In genomic region chr1:31765041-31765467, GRCh38 we compare ENCODE assay signal across 9 cellular contexts. TPM values are rescaled to one million over a fixed set of nuclear protein-coding genes. Genes with fewer than 3 reads are reported as not detected.
DNase-seq lines count a peak whose midpoint lies in the region; ATAC-seq and TF ChIP-seq lines count a peak whose summit lies in the region.
"Had no signal": no experiment of that assay in that cellular context is flagged by ENCODE, and none has a peak within 500 bp of the region (broad histone marks: within the 10 kb centered on the region; RNA-seq: fewer than 3 reads in every experiment).

No MANE protein-coding gene starts in this region.

- no peaks in the 10 kb centered on the region for H3K36me3 Mint-ChIP-seq in activated CD8-positive, alpha-beta T cell treated with anti-CD3 and anti-CD28 coated beads for 36 hours (ENCODE audit: low read depth)

- no peak for ATAC-seq in activated CD8-positive, alpha-beta T cell treated with anti-CD3 and anti-CD28 coated beads for 36 hours
- no peak for ATAC-seq in HG03175 (IDR thresholded peaks at IDR 0.05; ENCODE audit: unreplicated experiment)

- intact Hi-C loops in activated CD8-positive, alpha-beta T cell treated with anti-CD3 and anti-CD28 coated beads for 36 hours (cut with micrococcal nuclease), result loop anchor here (2.0 to 10.0 kb wide), 2 partner anchors 24 to 50 kb away; no protein-coding TSS in a partner anchor
- intact Hi-C loops in spleen (cut with DNase I; ENCODE audit: low total_unique reads) (no loop called here), adrenal gland (cut with DNase I) (no loop called here)

- peaks cover 25 to 68% (median 58%) of the 10 kb centered on the region in 6 donors for H3K4me1 ChIP-seq in spleen
- peaks cover 17 to 23% of the 10 kb centered on the region in 2 donors for H3K4me1 ChIP-seq in adrenal gland (replicated peaks in 1 of 2)

- peak; percentile 39 for TF ChIP-seq CTCF in LNCaP clone FGC (IDR thresholded peaks at IDR 0.05; ENCODE audit: control insufficient read depth, extremely low read depth, insufficient read depth)
- TF ChIP-seq CTCF in activated CD8-positive, alpha-beta T cell treated with anti-CD3 and anti-CD28 coated beads for 36 hours (IDR thresholded peaks at IDR 0.05), result no peak
- TF ChIP-seq CTCF in spleen (IDR thresholded peaks at IDR 0.05 in 8 of 11, conservative IDR thresholded peaks at IDR 0.05 in 3 of 11), result peak in 5 of 11 experiments; percentile 16 to 40 (median 23)
- peak in 1 of 6 experiments; percentile 23 for TF ChIP-seq CTCF in adrenal gland (IDR thresholded peaks at IDR 0.05)

- no peak overlapping the region for H3K4me3 Mint-ChIP-seq in activated CD8-positive, alpha-beta T cell treated with anti-CD3 and anti-CD28 coated beads for 36 hours

- no peak overlapping the region for H3K27ac Mint-ChIP-seq in activated CD8-positive, alpha-beta T cell treated with anti-CD3 and anti-CD28 coated beads for 36 hours

- POLR2A ChIA-PET in activated CD8-positive, alpha-beta T cell treated with anti-CD3 and anti-CD28 coated beads for 36 hours (lab: Charles Lee), result interaction anchor here (1.2 kb wide), 1 partner anchor 34 kb away, joined by 3 read pairs; no protein-coding TSS in a partner anchor

- H3K27me3 Mint-ChIP-seq in activated CD8-positive, alpha-beta T cell treated with anti-CD3 and anti-CD28 coated beads for 36 hours, result peaks cover 27% of the 10 kb centered on the region

- no peaks in the 10 kb centered on the region for H3K36me3 ChIP-seq in spleen
- H3K36me3 ChIP-seq in adrenal gland (replicated peaks in 1 of 2), result no peaks in the 10 kb centered on the region
- H3K36me3 ChIP-seq: neutrophil had no signal

- H3K9me3 Mint-ChIP-seq in activated CD8-positive, alpha-beta T cell treated with anti-CD3 and anti-CD28 coated beads for 36 hours, result no peaks in the 10 kb centered on the region

- H3K9me3 ChIP-seq in spleen (no peaks in the 10 kb centered on the region), adrenal gland (replicated peaks in 1 of 3) (no peaks in the 10 kb centered on the region)
- H3K9me3 ChIP-seq: neutrophil had no signal

- H3K4me3 ChIP-seq in LNCaP clone FGC (ENCODE audit: low read depth, low read length) (no peak overlapping the region), spleen (no peak overlapping the region), adrenal gland (no peak overlapping the region)

- H3K4me1 Mint-ChIP-seq in activated CD8-positive, alpha-beta T cell treated with anti-CD3 and anti-CD28 coated beads for 36 hours (ENCODE audit: low read depth), result peaks cover 32% of the 10 kb centered on the region

- DNase-seq in DMS 273 (lab: John Stamatoyannopoulos, UW; ENCODE audit: unreplicated experiment), result peak; percentile 83
- DNase-seq in DMS 273 treated with DMSO at 0.1 percent for 48 hours (lab: John Stamatoyannopoulos, UW), result no peak
- no peak for DNase-seq in LNCaP clone FGC (ENCODE audit: low read depth)
- DNase-seq in activated CD8-positive, alpha-beta T cell treated with anti-CD3 and anti-CD28 coated beads for 36 hours, result peak; percentile 64
- peak; percentile 64 for DNase-seq in medulla oblongata (ENCODE audit: extremely low spot score)
- no peak for DNase-seq in spleen
- DNase-seq in adrenal gland, result no peak

- H3K27ac ChIP-seq in spleen (no peak overlapping the region), adrenal gland (no peak overlapping the region)
- H3K27ac ChIP-seq: neutrophil had no signal

- CTCF ChIA-PET in activated CD8-positive, alpha-beta T cell treated with anti-CD3 and anti-CD28 coated beads for 36 hours (lab: Charles Lee), result interaction anchor here (1.1 to 14.2 kb wide), 5 partner anchors 13 to 221 kb away, joined by 4 to 129 read pairs (median 9); no protein-coding TSS in a partner anchor

- WGBS in spleen, 5 donors, result 30 to 54% (median 45%) methylated on average over 4 to 5 of the region's 5 CpGs
- 34 to 67% (median 47%) methylated on average over 1 to 5 of the region's 5 CpGs for WGBS in adrenal gland, 4 donors

- TF ChIP-seq POLR2A in spleen (IDR thresholded peaks at IDR 0.05) (no peak), adrenal gland (IDR thresholded peaks at IDR 0.05) (no peak)

- peaks cover 0 to 56% (median 22%) of the 10 kb centered on the region in 7 donors for H3K27me3 ChIP-seq in spleen (replicated peaks in 1 of 7)
- peaks cover 2% of the 10 kb centered on the region for H3K27me3 ChIP-seq in adrenal gland

RNA-seq across cellular contexts. Expression of gene ADGRB2, which starts 0.9 kb away (rescaled TPM):
- total RNA-seq in activated CD8-positive, alpha-beta T cell treated with anti-CD3 and anti-CD28 coated beads for 36 hours, result under 1 TPM; 0.54 to 0.56 TPM
- total RNA-seq in spleen (1 to 10 TPM in 5 of 7 donors, under 1 TPM in 2; 0.82 to 5.1 (median 2.7) TPM), adrenal gland (10 to 100 TPM in 1 of 8 donors, 1 to 10 TPM in 7; 2.2 to 15.1 (median 5.1) TPM)
- polyA plus RNA-seq in spleen (1 to 10 TPM in 1 of 3 donors, under 1 TPM in 2; 0.52 to 1.4 (median 0.57) TPM), adrenal gland (10 to 100 TPM in 1 of 3 donors, 1 to 10 TPM in 2; 1.8 to 57.3 (median 9.2) TPM)

RNA-seq across cellular contexts. Expression of gene SPOCD1, which starts 50.8 kb away (rescaled TPM):
- total RNA-seq in activated CD8-positive, alpha-beta T cell treated with anti-CD3 and anti-CD28 coated beads for 36 hours, result not detected
- total RNA-seq in spleen (1 to 10 TPM; 1.2 to 5.0 (median 4.1) TPM), adrenal gland (1 to 10 TPM in 1 of 8 donors, under 1 TPM in 7; 0.09 to 1.9 (median 0.61) TPM)
- polyA plus RNA-seq in spleen (1 to 10 TPM in 2 of 3 donors, under 1 TPM in 1; 0.74 to 2.0 (median 1.4) TPM), adrenal gland (1 to 10 TPM in 2 of 3 donors, under 1 TPM in 1; 0.46 to 2.4 (median 1.3) TPM)

Comparison
In these comparisons a context has a peak if more than half of its experiments do, and no peak if none do; other contexts are left out.
1. DNase-seq: peak in DMS 273 (single experiment), activated CD8-positive, alpha-beta T cell treated with anti-CD3 and anti-CD28 coated beads for 36 hours (single experiment) and medulla oblongata (single experiment); none in DMS 273 treated with DMSO at 0.1 percent for 48 hours (single experiment), LNCaP clone FGC (single experiment), spleen (single experiment) and adrenal gland (0 of 7).